ENCODE assay signal across 1 cellular context in the genomic region with DNA sequence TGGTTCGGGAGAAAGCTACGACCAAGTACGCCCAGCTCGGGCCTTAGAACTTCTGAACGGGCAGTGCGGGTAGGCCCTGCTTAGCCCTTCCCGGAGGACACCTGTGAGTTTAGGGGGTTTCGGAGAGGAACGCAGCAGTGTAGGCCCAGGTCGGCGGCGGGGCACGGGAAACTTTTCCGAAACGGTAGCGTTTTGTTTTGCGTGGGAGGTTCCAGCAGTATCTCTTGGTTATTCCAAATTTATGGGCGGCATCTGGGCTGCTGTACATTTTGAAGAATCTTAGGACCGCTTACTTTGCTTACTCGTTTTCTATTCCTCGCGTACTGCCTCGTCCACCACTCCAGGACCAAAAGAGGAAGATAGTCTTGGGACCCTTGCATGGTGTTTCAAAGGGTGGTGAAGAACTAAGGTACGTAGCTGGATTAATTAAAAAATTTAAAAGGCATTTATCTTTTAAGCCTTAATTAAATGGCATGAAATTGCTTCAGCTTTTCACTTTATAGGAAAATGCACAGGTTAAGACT.
TF ChIP-seq lines count a peak whose summit lies in the region.

No MANE protein-coding gene starts in this region.

TF ChIP-seq in HEK293, 187 proteins besides CTCF, POLR2A, EP300 and RAD21 (continued from another document and continues in another):
- TF ChIP-seq, protein P1, sequence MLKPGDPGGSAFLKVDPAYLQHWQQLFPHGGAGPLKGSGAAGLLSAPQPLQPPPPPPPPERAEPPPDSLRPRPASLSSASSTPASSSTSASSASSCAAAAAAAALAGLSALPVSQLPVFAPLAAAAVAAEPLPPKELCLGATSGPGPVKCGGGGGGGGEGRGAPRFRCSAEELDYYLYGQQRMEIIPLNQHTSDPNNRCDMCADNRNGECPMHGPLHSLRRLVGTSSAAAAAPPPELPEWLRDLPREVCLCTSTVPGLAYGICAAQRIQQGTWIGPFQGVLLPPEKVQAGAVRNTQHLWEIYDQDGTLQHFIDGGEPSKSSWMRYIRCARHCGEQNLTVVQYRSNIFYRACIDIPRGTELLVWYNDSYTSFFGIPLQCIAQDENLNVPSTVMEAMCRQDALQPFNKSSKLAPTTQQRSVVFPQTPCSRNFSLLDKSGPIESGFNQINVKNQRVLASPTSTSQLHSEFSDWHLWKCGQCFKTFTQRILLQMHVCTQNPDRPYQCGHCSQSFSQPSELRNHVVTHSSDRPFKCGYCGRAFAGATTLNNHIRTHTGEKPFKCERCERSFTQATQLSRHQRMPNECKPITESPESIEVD (tag by site-specific recombination; IDR thresholded peaks at IDR 0.05): no peak
- no peak for TF ChIP-seq ZSCAN23 (tag by site-specific recombination; IDR thresholded peaks at IDR 0.05)
- TF ChIP-seq, protein P2, sequence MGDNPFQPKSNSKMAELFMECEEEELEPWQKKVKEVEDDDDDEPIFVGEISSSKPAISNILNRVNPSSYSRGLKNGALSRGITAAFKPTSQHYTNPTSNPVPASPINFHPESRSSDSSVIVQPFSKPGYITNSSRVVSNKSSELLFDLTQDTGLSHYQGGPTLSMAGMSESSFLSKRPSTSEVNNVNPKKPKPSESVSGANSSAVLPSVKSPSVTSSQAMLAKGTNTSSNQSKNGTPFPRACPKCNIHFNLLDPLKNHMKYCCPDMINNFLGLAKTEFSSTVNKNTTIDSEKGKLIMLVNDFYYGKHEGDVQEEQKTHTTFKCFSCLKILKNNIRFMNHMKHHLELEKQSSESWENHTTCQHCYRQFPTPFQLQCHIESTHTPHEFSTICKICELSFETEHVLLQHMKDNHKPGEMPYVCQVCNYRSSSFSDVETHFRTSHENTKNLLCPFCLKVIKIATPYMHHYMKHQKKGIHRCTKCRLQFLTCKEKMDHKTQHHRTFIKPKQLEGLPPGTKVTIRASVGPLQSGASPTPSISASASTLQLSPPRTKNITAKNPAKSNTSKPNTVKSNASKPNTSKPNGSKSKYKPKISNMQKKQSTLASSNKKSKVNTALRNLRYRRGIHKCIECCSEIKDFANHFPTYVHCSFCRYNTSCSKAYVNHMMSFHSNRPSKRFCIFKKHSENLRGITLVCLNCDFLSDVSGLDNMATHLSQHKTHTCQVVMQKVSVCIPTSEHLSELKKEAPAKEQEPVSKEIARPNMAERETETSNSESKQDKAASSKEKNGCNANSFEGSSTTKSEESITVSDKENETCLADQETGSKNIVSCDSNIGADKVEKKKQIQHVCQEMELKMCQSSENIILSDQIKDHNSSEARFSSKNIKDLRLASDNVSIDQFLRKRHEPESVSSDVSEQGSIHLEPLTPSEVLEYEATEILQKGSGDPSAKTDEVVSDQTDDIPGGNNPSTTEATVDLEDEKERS (tag by site-specific recombination; IDR thresholded peaks at IDR 0.05): no peak
- TF ChIP-seq, protein P3, sequence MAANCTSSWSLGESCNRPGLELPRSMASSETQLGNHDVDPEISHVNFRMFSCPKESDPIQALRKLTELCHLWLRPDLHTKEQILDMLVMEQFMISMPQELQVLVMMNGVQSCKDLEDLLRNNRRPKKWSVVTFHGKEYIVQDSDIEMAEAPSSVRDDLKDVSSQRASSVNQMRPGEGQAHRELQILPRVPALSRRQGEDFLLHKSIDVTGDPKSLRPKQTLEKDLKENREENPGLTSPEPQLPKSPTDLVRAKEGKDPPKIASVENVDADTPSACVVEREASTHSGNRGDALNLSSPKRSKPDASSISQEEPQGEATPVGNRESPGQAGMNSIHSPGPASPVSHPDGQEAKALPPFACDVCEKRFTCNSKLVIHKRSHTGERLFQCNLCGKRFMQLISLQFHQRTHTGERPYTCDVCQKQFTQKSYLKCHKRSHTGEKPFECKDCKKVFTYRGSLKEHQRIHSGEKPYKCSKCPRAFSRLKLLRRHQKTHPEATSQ (tag by site-specific recombination; IDR thresholded peaks at IDR 0.05): peak; percentile 80; the same call in 1 of the 2 replicates
- no peak for TF ChIP-seq ZIC2 (tag by site-specific recombination; IDR thresholded peaks at IDR 0.05)
- TF ChIP-seq WT1 (tag by site-specific recombination; IDR thresholded peaks at IDR 0.05): 0 out of 2 replicates have a peak, but pooled peaks have one; percentile 8
- TF ChIP-seq ZNF670 (tag by site-specific recombination; IDR thresholded peaks at IDR 0.05; ENCODE audit: low read depth): no peak
- TF ChIP-seq, protein P4, sequence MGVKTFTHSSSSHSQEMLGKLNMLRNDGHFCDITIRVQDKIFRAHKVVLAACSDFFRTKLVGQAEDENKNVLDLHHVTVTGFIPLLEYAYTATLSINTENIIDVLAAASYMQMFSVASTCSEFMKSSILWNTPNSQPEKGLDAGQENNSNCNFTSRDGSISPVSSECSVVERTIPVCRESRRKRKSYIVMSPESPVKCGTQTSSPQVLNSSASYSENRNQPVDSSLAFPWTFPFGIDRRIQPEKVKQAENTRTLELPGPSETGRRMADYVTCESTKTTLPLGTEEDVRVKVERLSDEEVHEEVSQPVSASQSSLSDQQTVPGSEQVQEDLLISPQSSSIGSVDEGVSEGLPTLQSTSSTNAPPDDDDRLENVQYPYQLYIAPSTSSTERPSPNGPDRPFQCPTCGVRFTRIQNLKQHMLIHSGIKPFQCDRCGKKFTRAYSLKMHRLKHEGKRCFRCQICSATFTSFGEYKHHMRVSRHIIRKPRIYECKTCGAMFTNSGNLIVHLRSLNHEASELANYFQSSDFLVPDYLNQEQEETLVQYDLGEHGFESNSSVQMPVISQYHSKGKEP (tag by site-specific recombination; IDR thresholded peaks at IDR 0.05): no peak
- TF ChIP-seq, protein P5, sequence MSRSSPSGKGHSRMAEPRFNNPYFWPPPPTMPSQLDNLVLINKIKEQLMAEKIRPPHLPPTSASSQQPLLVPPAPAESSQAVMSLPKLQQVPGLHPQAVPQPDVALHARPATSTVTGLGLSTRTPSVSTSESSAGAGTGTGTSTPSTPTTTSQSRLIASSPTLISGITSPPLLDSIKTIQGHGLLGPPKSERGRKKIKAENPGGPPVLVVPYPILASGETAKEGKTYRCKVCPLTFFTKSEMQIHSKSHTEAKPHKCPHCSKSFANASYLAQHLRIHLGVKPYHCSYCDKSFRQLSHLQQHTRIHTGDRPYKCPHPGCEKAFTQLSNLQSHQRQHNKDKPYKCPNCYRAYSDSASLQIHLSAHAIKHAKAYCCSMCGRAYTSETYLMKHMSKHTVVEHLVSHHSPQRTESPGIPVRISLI (tag by site-specific recombination; IDR thresholded peaks at IDR 0.05): peak; percentile 12; the same call in 1 of the 2 replicates
- TF ChIP-seq ZNF394 (tag by site-specific recombination; IDR thresholded peaks at IDR 0.05; ENCODE audit: borderline replicate concordance): peak; percentile 35; the same call in 1 of the 2 replicates
- peak; percentile 27; the same call in 1 of the 2 replicates for TF ChIP-seq ZSCAN30 (tag by site-specific recombination; IDR thresholded peaks at IDR 0.05)
- TF ChIP-seq ZNF473 (tag by site-specific recombination; IDR thresholded peaks at IDR 0.05): no peak
- TF ChIP-seq REPIN1 (tag by site-specific recombination; IDR thresholded peaks at IDR 0.05; ENCODE audit: low read depth): no peak
- TF ChIP-seq ZNF112 (tag by site-specific recombination; IDR thresholded peaks at IDR 0.05): no peak
- no peak for TF ChIP-seq ZNF677 (tag by site-specific recombination; IDR thresholded peaks at IDR 0.05)
- TF ChIP-seq, protein P6, sequence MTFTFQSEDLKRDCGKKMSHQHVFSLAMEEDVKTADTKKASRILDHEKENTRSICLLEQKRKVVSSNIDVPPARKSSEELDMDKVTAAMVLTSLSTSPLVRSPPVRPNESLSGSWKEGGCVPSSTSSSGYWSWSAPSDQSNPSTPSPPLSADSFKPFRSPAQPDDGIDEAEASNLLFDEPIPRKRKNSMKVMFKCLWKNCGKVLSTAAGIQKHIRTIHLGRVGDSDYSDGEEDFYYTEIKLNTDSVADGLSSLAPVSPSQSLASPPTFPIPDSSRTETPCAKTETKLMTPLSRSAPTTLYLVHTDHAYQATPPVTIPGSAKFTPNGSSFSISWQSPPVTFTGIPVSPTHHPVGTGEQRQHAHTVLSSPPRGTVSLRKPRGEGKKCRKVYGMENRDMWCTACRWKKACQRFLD (tag by site-specific recombination; IDR thresholded peaks at IDR 0.05): 0 out of 2 replicates have a peak, but pooled peaks have one; percentile 17
- no peak for TF ChIP-seq ZNF558 (tag by site-specific recombination; IDR thresholded peaks at IDR 0.05)
- TF ChIP-seq ZFP37 (tag by site-specific recombination; IDR thresholded peaks at IDR 0.05): peak; percentile 90; the same call in 1 of the 2 replicates
- TF ChIP-seq OVOL3 (tag by site-specific recombination; IDR thresholded peaks at IDR 0.05): no peak
- peak; percentile 60 for TF ChIP-seq ZNF2 (tag by site-specific recombination; IDR thresholded peaks at IDR 0.05)
- TF ChIP-seq, protein P7, sequence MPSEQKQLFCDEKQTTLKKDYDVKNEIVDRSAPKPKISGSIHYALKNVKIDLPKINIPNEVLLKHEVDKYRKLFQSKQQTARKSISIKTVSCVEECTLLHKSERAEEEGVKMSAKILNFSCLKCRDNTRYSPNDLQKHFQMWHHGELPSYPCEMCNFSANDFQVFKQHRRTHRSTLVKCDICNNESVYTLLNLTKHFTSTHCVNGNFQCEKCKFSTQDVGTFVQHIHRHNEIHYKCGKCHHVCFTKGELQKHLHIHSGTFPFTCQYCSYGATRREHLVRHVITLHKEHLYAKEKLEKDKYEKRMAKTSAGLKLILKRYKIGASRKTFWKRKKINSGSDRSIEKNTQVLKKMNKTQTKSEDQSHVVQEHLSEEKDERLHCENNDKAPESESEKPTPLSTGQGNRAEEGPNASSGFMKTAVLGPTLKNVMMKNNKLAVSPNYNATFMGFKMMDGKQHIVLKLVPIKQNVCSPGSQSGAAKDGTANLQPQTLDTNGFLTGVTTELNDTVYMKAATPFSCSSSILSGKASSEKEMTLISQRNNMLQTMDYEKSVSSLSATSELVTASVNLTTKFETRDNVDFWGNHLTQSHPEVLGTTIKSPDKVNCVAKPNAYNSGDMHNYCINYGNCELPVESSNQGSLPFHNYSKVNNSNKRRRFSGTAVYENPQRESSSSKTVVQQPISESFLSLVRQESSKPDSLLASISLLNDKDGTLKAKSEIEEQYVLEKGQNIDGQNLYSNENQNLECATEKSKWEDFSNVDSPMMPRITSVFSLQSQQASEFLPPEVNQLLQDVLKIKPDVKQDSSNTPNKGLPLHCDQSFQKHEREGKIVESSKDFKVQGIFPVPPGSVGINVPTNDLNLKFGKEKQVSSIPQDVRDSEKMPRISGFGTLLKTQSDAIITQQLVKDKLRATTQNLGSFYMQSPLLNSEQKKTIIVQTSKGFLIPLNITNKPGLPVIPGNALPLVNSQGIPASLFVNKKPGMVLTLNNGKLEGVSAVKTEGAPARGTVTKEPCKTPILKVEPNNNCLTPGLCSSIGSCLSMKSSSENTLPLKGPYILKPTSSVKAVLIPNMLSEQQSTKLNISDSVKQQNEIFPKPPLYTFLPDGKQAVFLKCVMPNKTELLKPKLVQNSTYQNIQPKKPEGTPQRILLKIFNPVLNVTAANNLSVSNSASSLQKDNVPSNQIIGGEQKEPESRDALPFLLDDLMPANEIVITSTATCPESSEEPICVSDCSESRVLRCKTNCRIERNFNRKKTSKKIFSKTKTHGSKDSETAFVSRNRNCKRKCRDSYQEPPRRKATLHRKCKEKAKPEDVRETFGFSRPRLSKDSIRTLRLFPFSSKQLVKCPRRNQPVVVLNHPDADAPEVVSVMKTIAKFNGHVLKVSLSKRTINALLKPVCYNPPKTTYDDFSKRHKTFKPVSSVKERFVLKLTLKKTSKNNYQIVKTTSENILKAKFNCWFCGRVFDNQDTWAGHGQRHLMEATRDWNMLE (tag by site-specific recombination; conservative IDR thresholded peaks at IDR 0.05; ENCODE audit: low read depth): peak; percentile 39
- no peak for TF ChIP-seq ZBTB17 (tag by site-specific recombination; IDR thresholded peaks at IDR 0.05)
- peak; percentile 14; the same call in 1 of the 2 replicates for TF ChIP-seq ZNF146 (tag by site-specific recombination; IDR thresholded peaks at IDR 0.05)
- TF ChIP-seq YY1 (tag by site-specific recombination; IDR thresholded peaks at IDR 0.05): 0 out of 2 replicates have a peak, but pooled peaks have one; percentile 35
- no peak for TF ChIP-seq FEZF1 (tag by site-specific recombination; IDR thresholded peaks at IDR 0.05)
- TF ChIP-seq ZNF660 (tag by site-specific recombination; IDR thresholded peaks at IDR 0.05): 0 out of 2 replicates have a peak, but pooled peaks have one; percentile 57
- no peak for TF ChIP-seq OSR2 (tag by site-specific recombination; IDR thresholded peaks at IDR 0.05)
- no peak for TF ChIP-seq YY2 (tag by site-specific recombination; IDR thresholded peaks at IDR 0.05)
- no peak for TF ChIP-seq ZNF184 (tag by site-specific recombination; IDR thresholded peaks at IDR 0.05)
- TF ChIP-seq, protein P8, sequence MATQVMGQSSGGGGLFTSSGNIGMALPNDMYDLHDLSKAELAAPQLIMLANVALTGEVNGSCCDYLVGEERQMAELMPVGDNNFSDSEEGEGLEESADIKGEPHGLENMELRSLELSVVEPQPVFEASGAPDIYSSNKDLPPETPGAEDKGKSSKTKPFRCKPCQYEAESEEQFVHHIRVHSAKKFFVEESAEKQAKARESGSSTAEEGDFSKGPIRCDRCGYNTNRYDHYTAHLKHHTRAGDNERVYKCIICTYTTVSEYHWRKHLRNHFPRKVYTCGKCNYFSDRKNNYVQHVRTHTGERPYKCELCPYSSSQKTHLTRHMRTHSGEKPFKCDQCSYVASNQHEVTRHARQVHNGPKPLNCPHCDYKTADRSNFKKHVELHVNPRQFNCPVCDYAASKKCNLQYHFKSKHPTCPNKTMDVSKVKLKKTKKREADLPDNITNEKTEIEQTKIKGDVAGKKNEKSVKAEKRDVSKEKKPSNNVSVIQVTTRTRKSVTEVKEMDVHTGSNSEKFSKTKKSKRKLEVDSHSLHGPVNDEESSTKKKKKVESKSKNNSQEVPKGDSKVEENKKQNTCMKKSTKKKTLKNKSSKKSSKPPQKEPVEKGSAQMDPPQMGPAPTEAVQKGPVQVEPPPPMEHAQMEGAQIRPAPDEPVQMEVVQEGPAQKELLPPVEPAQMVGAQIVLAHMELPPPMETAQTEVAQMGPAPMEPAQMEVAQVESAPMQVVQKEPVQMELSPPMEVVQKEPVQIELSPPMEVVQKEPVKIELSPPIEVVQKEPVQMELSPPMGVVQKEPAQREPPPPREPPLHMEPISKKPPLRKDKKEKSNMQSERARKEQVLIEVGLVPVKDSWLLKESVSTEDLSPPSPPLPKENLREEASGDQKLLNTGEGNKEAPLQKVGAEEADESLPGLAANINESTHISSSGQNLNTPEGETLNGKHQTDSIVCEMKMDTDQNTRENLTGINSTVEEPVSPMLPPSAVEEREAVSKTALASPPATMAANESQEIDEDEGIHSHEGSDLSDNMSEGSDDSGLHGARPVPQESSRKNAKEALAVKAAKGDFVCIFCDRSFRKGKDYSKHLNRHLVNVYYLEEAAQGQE (tag by site-specific recombination; IDR thresholded peaks at IDR 0.05): 0 out of 2 replicates have a peak, but pooled peaks have one; percentile 32
- TF ChIP-seq ZNF155 (tag by site-specific recombination; IDR thresholded peaks at IDR 0.05): no peak
- TF ChIP-seq ZNF335 (tag by site-specific recombination; conservative IDR thresholded peaks at IDR 0.05): peak; percentile 10
- peak; percentile 58 for TF ChIP-seq ZNF501 (tag by site-specific recombination; IDR thresholded peaks at IDR 0.05)
